17 cellular contexts compared by ENCODE assay signal in genomic region chr18:58175122-58175687, GRCh38.
DNase-seq lines count a peak whose midpoint lies in the region; ATAC-seq and TF ChIP-seq lines count a peak whose summit lies in the region.
"Had no signal": no experiment of that assay in that cellular context is flagged by ENCODE, and none has a peak within 500 bp of the region (broad histone marks: within the 10 kb centered on the region; RNA-seq: fewer than 3 reads in every experiment).

No MANE protein-coding gene starts in this region.

- TF ChIP-seq CTCF in GM12874 (IDR thresholded peaks at IDR 0.05; ENCODE audit: insufficient read depth, low read depth, low read length) = peak; percentile 27; the same call in 1 of the 2 replicates
- TF ChIP-seq CTCF in Panc1 (IDR thresholded peaks at IDR 0.05) = 0 out of 2 replicates have a peak, but pooled peaks have one; percentile 2
- TF ChIP-seq CTCF in nephron (IDR thresholded peaks at IDR 0.05; ENCODE audit: unreplicated experiment in 3 of 3) = no peak
- no peak for TF ChIP-seq CTCF in natural killer cell (IDR thresholded peaks at IDR 0.05)

- H3K9me3 Mint-ChIP-seq in nephron (no peaks in the 10 kb centered on the region), natural killer cell (no peaks in the 10 kb centered on the region)
- no peaks in the 10 kb centered on the region for H3K9me3 Mint-ChIP-seq in activated naive CD4-positive, alpha-beta T cell treated with anti-CD3 and anti-CD28 coated beads, Interleukin-2, amount 10 ng/mL, durations not matched to agents 7 days and 5 days

- CTCF ChIA-PET in Panc1 (lab: Charles Lee) = no interaction called here
- CTCF ChIA-PET in activated naive CD4-positive, alpha-beta T cell treated with anti-CD3 and anti-CD28 coated beads, Interleukin-2, amount 10 ng/mL, durations not matched to agents 7 days and 5 days (lab: Charles Lee) = no interaction called here

- H3K4me3 Mint-ChIP-seq in nephron (no peak overlapping the region), natural killer cell (no peak overlapping the region)
- H3K4me3 Mint-ChIP-seq in activated naive CD4-positive, alpha-beta T cell treated with anti-CD3 and anti-CD28 coated beads, Interleukin-2, amount 10 ng/mL, durations not matched to agents 7 days and 5 days = no peak overlapping the region

- peaks cover 42% of the 10 kb centered on the region for H3K4me1 Mint-ChIP-seq in nephron
- H3K4me1 Mint-ChIP-seq in activated naive CD4-positive, alpha-beta T cell treated with anti-CD3 and anti-CD28 coated beads, Interleukin-2, amount 10 ng/mL, durations not matched to agents 7 days and 5 days = no peaks in the 10 kb centered on the region
- H3K4me1 Mint-ChIP-seq in natural killer cell = no peaks in the 10 kb centered on the region

- ATAC-seq in Panc1 (peak; percentile 59; the same call in 1 of the 2 replicates), natural killer cell (no peak)
- ATAC-seq: heart left ventricle had no signal

- DNase-seq in DMS 273 (lab: John Stamatoyannopoulos, UW; ENCODE audit: unreplicated experiment) = peak; percentile 35
- DNase-seq in DMS 273 treated with DMSO at 0.1 percent for 48 hours (lab: John Stamatoyannopoulos, UW) = no peak
- DNase-seq in Panc1 (ENCODE audit: low read depth, low spot score) = no peak
- DNase-seq in activated naive CD4-positive, alpha-beta T cell treated with anti-CD3 and anti-CD28 coated beads, Interleukin-2, amount 10 ng/mL, durations not matched to agents 7 days and 5 days = no peak
- DNase-seq in T-helper 9 cell = no peak
- no peak for DNase-seq in natural killer cell
- DNase-seq: activated gamma-delta T cell treated with Interleukin-2 at 50 U/mL for 16 hours; aorta; C1 segment of cervical spinal cord; cortex of kidney; heart left ventricle; pancreas; stimulated activated CD4-positive, alpha-beta T cell treated with anti-CD3 and anti-CD28 coated beads, Interleukin-12 subunit alpha, Interleukin-12 subunit beta, amount 100 ng/mL, for 4 hours had no signal

- no peak overlapping the region for H3K27ac ChIP-seq in Panc1 (ENCODE audit: low read length)
- H3K27ac ChIP-seq: 22Rv1, esophagus muscularis mucosa, heart left ventricle, pancreas had no signal

- H3K4me1 ChIP-seq in Panc1 (ENCODE audit: control insufficient read depth, insufficient read depth, low read length) = peaks cover 28% of the 10 kb centered on the region

- POLR2A ChIA-PET in Panc1 (lab: Charles Lee) = no interaction called here

- H3K27ac Mint-ChIP-seq in nephron (peak overlapping the region; percentile 69 to 82 (median 79)), natural killer cell (no peak overlapping the region)
- H3K27ac Mint-ChIP-seq in activated naive CD4-positive, alpha-beta T cell treated with anti-CD3 and anti-CD28 coated beads, Interleukin-2, amount 10 ng/mL, durations not matched to agents 7 days and 5 days = no peak overlapping the region

- no peaks in the 10 kb centered on the region for H3K27me3 ChIP-seq in Panc1 (ENCODE audit: control insufficient read depth, insufficient read depth, low read length)
- H3K27me3 ChIP-seq: esophagus muscularis mucosa, heart left ventricle, pancreas had no signal

- no peak overlapping the region for H3K4me3 ChIP-seq in Panc1 (ENCODE audit: low read depth in 2 of 2, low read length in 2 of 2)
- H3K4me3 ChIP-seq: esophagus muscularis mucosa, heart left ventricle, pancreas had no signal

- H3K36me3 Mint-ChIP-seq in nephron (ENCODE audit: low read depth) (peaks cover 15% of the 10 kb centered on the region), natural killer cell (no peaks in the 10 kb centered on the region)
- no peaks in the 10 kb centered on the region for H3K36me3 Mint-ChIP-seq in activated naive CD4-positive, alpha-beta T cell treated with anti-CD3 and anti-CD28 coated beads, Interleukin-2, amount 10 ng/mL, durations not matched to agents 7 days and 5 days

- no TSS peak for BruUV-seq in Panc1 (replicated peaks; lab: Mats Ljungman, UMichigan)

- no peaks in the 10 kb centered on the region for H3K36me3 ChIP-seq in Panc1 (ENCODE audit: control insufficient read depth, insufficient read depth, low read length)
- H3K36me3 ChIP-seq: esophagus muscularis mucosa, heart left ventricle, pancreas had no signal

- intact Hi-C loops in Panc1 (cut with micrococcal nuclease; ENCODE audit: unreplicated experiment) (loop anchor here (5.0 kb wide), 1 partner anchor 133 kb away; the partner anchor contains the start of gene NEDD4L), natural killer cell (cut with micrococcal nuclease) (no loop called here)

- H3K27me3 Mint-ChIP-seq in nephron (ENCODE audit: low read depth) = no peaks in the 10 kb centered on the region
- peaks cover 11% of the 10 kb centered on the region for H3K27me3 Mint-ChIP-seq in activated naive CD4-positive, alpha-beta T cell treated with anti-CD3 and anti-CD28 coated beads, Interleukin-2, amount 10 ng/mL, durations not matched to agents 7 days and 5 days
- H3K27me3 Mint-ChIP-seq in natural killer cell (ENCODE audit: low read depth in 2 of 2) = peaks cover 1 to 2% of the 10 kb centered on the region in 2 donors

- no peaks in the 10 kb centered on the region for H3K9me3 ChIP-seq in Panc1 (ENCODE audit: control insufficient read depth, insufficient read depth, low read depth, low read length)
- H3K9me3 ChIP-seq: esophagus muscularis mucosa, heart left ventricle, pancreas had no signal

- in situ Hi-C loops in Panc1 (cut with HindIII; ENCODE audit: low pct_unique_long_range_greater_than_20kb, low sequenced_read_pairs) = no loop called here

Comparison
In these comparisons a context has a peak if more than half of its experiments do, and no peak if none do; other contexts are left out.
1. CTCF ChIP-seq: peak in GM12874 (single experiment) and Panc1 (single experiment); none in nephron (0 of 3) and natural killer cell (single experiment).
2. H3K27ac Mint-ChIP-seq: peak in nephron (3 of 3); none in activated naive CD4-positive, alpha-beta T cell treated with anti-CD3 and anti-CD28 coated beads, Interleukin-2, amount 10 ng/mL, durations not matched to agents 7 days and 5 days (single experiment) and natural killer cell (0 of 2).